In the genomic region with DNA sequence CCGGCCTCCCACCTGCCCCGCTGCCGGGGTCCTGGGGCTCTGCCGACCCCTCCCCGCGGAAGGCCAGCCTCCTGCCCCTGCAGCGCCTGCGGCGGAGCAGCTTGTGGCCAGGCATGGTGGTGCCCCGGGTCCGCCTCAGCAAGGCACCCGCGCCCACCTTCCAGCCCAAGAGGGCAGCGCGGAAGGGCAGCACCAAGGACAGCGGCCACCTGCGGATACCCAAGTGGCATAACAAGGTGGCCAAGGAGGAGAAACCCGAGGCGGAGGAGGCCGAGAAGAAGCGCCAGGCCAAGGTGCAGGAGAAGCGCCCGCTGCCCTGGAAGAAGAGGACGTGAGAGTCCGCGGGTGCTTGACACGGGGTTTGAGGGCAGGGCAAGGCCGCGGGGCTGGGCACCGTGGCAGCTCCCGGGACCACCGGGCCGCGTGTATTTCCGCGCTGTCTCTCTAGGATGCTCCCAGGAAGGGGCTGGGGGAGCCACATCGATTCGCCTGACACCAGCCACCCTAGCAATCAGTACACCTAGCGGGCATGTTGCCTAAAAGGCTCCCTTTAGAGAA, we compare ENCODE assay signal across 6 cellular contexts. TPM values are rescaled to one million over a fixed set of nuclear protein-coding genes. Genes with fewer than 3 reads are reported as not detected.
"Had no signal": no experiment of that assay in that cellular context is flagged by ENCODE, and none has a peak within 500 bp of the region (broad histone marks: within the 10 kb centered on the region; RNA-seq: fewer than 3 reads in every experiment).

No MANE protein-coding gene starts in this region.

RNA-seq across cellular contexts. Expression of a gene that starts 20.8 kb away (rescaled TPM):
- total RNA-seq: HT-29, IMR-90, K562, M059J, Right ventricle myocardium superior, SJSA1 had no signal
- polyA plus RNA-seq: IMR-90, K562 had no signal
